Comparison of ENCODE assay signal across 2 cellular contexts in the genomic region with DNA sequence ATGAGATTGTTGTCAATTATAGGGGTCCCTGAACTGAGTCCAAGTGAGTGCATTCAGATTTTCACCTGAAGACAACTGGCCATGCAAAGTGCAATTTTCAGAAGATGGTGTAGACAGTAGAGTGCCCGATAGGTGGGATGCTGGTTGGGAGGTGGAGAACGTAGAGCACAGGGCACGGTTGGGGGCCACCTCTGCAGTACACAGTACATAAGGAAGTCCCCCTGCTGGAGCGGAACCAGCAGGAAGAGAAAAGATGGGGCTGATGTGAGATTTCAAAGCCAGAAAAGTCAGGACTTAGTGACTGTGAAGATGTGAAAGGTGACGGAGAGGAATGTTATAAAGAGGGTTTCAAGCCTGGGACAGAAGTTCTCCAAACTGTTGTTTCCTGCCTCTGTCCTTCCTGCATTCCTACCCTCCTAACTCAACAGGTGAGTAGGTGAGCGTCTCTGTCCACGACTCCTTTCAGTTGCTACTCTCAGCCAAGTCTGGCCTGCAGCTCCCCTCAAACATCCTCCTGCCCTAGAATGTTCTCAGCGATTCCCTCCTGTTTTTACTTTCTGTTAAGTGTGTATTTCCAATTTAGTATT.
TF ChIP-seq lines count a peak whose summit lies in the region.

No MANE protein-coding gene starts in this region.

TF ChIP-seq in GM23338, 12 proteins besides CTCF, POLR2A, EP300 and RAD21 (continued from another document):
- TF ChIP-seq ZNF462 (CRISPR knock-in tag; IDR thresholded peaks at IDR 0.05) (no peak), EZH2phosphoT487 (IDR thresholded peaks at IDR 0.05; ENCODE audit: unreplicated experiment) (no peak), NANOG (IDR thresholded peaks at IDR 0.05; ENCODE audit: borderline replicate concordance) (no peak), POLR2AphosphoS5 (IDR thresholded peaks at IDR 0.05; ENCODE audit: low read depth) (no peak), ZNF114 (CRISPR knock-in tag; IDR thresholded peaks at IDR 0.05) (no peak), ETS1 (IDR thresholded peaks at IDR 0.05) (no peak)

TF ChIP-seq in K562, 482 proteins besides CTCF, POLR2A, EP300 and RAD21 (continued from another document):
- TF ChIP-seq CHAMP1 (IDR thresholded peaks at IDR 0.05) = no peak
- TF ChIP-seq EGR1 (conservative IDR thresholded peaks at IDR 0.05) = no peak
- TF ChIP-seq ZNF324 (CRISPR knock-in tag; IDR thresholded peaks at IDR 0.05) = no peak
- TF ChIP-seq TFAP4 (CRISPR knock-in tag; IDR thresholded peaks at IDR 0.05; ENCODE audit: borderline replicate concordance) = no peak
- no peak for TF ChIP-seq SRSF3 (IDR thresholded peaks at IDR 0.05; ENCODE audit: insufficient read depth, low read length)
- TF ChIP-seq TAL1 (IDR thresholded peaks at IDR 0.05) = no peak
